8 cellular contexts compared by ENCODE assay signal in genomic region chr11:74311352-74311926, GRCh38. TPM values are rescaled to one million over a fixed set of nuclear protein-coding genes. Genes with fewer than 3 reads are reported as not detected.
A peak's percentile ranks its signal among the peaks of the same experiment; 100 is the strongest.
DNase-seq lines count a peak whose midpoint lies in the region; ATAC-seq and TF ChIP-seq lines count a peak whose summit lies in the region.

P4HA3 (minus strand) TSS chr11:74311640; CDS start chr11:74311611, 29 bp downstream.

- CTCF ChIA-PET in naive thymus-derived CD4-positive, alpha-beta T cell (lab: Charles Lee), result no interaction called here

- H3K27me3 Mint-ChIP-seq in naive thymus-derived CD4-positive, alpha-beta T cell, result peaks cover 26 to 54% (median 38%) of the 10 kb centered on the region in 5 donors

- peaks cover 0 to under 1% (median 0%) of the 10 kb centered on the region in 5 donors for H3K36me3 Mint-ChIP-seq in naive thymus-derived CD4-positive, alpha-beta T cell

- H3K9me3 ChIP-seq in naive thymus-derived CD4-positive, alpha-beta T cell (ENCODE audit: control insufficient read depth in 2 of 3, low read length in 3 of 3), result no peaks in the 10 kb centered on the region

- H3K27me3 ChIP-seq in naive thymus-derived CD4-positive, alpha-beta T cell (ENCODE audit: control insufficient read depth in 2 of 2, insufficient read depth in 2 of 2, low read length in 2 of 2), result no peaks in the 10 kb centered on the region

- POLR2A ChIA-PET in naive thymus-derived CD4-positive, alpha-beta T cell (lab: Charles Lee), result no interaction called here

- H3K36me3 ChIP-seq in naive thymus-derived CD4-positive, alpha-beta T cell (ENCODE audit: control insufficient read depth in 2 of 3, insufficient read depth in 3 of 3, low read length in 3 of 3), result no peaks in the 10 kb centered on the region

- intact Hi-C loops in naive thymus-derived CD4-positive, alpha-beta T cell (cut with micrococcal nuclease), result no loop called here

- peaks cover 0 to 7% of the 10 kb centered on the region in 2 donors for H3K4me1 ChIP-seq in naive thymus-derived CD4-positive, alpha-beta T cell (ENCODE audit: control insufficient read depth in 2 of 2, insufficient read depth in 2 of 2, low read length in 2 of 2)

- no peak within 1 kb of the TSS for H3K27ac ChIP-seq in naive thymus-derived CD4-positive, alpha-beta T cell (ENCODE audit: low read depth, low read length)

- H3K4me1 Mint-ChIP-seq in naive thymus-derived CD4-positive, alpha-beta T cell, result peaks cover 0 to 22% (median 8%) of the 10 kb centered on the region in 7 donors

- H3K4me3 ChIP-seq in naive thymus-derived CD4-positive, alpha-beta T cell (ENCODE audit: low read length), result peak within 1 kb of the TSS; percentile 31

- ATAC-seq in naive thymus-derived CD4-positive, alpha-beta T cell, result peak; percentile 95
- ATAC-seq in GM21360 (IDR thresholded peaks at IDR 0.05; ENCODE audit: unreplicated experiment) (no peak), HG02798 (IDR thresholded peaks at IDR 0.05; ENCODE audit: poor library complexity, unreplicated experiment) (no peak)

- peaks cover 0 to 16% (median 5%) of the 10 kb centered on the region in 11 donors for H3K9me3 Mint-ChIP-seq in naive thymus-derived CD4-positive, alpha-beta T cell

- no peak within 1 kb of the TSS for H3K27ac Mint-ChIP-seq in naive thymus-derived CD4-positive, alpha-beta T cell

- peak; percentile 38 for DNase-seq in D341Med (ENCODE audit: low spot score)
- peak; percentile 44 for DNase-seq in NCI-H1105 (lab: John Stamatoyannopoulos, UW)
- DNase-seq in activated CD8-positive, alpha-beta memory T cell treated with anti-CD3 and anti-CD28 coated beads for 48 hours (ENCODE audit: low read depth in 2 of 3, low spot score in 2 of 3), result peak; percentile 20 to 36 (median 21)
- DNase-seq in erythroblast (lab: John Stamatoyannopoulos, UW), result peak; percentile 78 to 84
- peak in 8 of 9 donors; percentile 14 to 64 (median 36) for DNase-seq in naive thymus-derived CD4-positive, alpha-beta T cell
- peak; percentile 11 for DNase-seq in stimulated activated naive CD4-positive, alpha-beta T cell treated with Interleukin-2 at 50 U/mL for 16 hours (lab: John Stamatoyannopoulos, UW)

- TF ChIP-seq POLR2A in erythroblast (IDR thresholded peaks at IDR 0.05; ENCODE audit: low read length), result no peak

- peak within 1 kb of the TSS; percentile 45 to 82 (median 73) for H3K4me3 Mint-ChIP-seq in naive thymus-derived CD4-positive, alpha-beta T cell

RNA-seq across cellular contexts. Expression of gene P4HA3, which starts in this region (rescaled TPM):
- total RNA-seq in naive thymus-derived CD4-positive, alpha-beta T cell, result not detected
- not detected for polyA plus RNA-seq in naive thymus-derived CD4-positive, alpha-beta T cell

Comparison
In these comparisons a context has a peak if more than half of its experiments do, and no peak if none do; other contexts are left out.
1. Peak in DNase-seq, ATAC-seq and H3K4me3 ChIP-seq in naive thymus-derived CD4-positive, alpha-beta T cell; RNA of the gene not detected or under 1 TPM.
2. DNase-seq: peak in every context shown above with its lines; median percentile 81 in erythroblast; 44 in NCI-H1105; 38 in D341Med; 36 in naive thymus-derived CD4-positive, alpha-beta T cell; 21 in activated CD8-positive, alpha-beta memory T cell treated with anti-CD3 and anti-CD28 coated beads for 48 hours; 11 in stimulated activated naive CD4-positive, alpha-beta T cell treated with Interleukin-2 at 50 U/mL for 16 hours.